11 cellular contexts compared by ENCODE assay signal in genomic region chr17:40558300-40558584, GRCh38. TPM values are rescaled to one million over a fixed set of nuclear protein-coding genes. Genes with fewer than 3 reads are reported as not detected.
A peak's percentile ranks its signal among the peaks of the same experiment; 100 is the strongest.
DNase-seq lines count a peak whose midpoint lies in the region; ATAC-seq and TF ChIP-seq lines count a peak whose summit lies in the region.
"Had no signal": no experiment of that assay in that cellular context is flagged by ENCODE, and none has a peak within 500 bp of the region (broad histone marks: within the 10 kb centered on the region; RNA-seq: fewer than 3 reads in every experiment).

No MANE protein-coding gene starts in this region.

- DNase-seq in activated CD4-positive, alpha-beta T cell treated with anti-CD3 and anti-CD28 coated beads, Interleukin-2, amount 10 ng/mL, durations not matched to agents 7 days and 5 days, result no peak
- no peak for DNase-seq in activated CD4-positive, alpha-beta T cell treated with anti-CD3 and anti-CD28 coated beads, Interleukin-2, amount 50 U/mL, for 4 hours
- DNase-seq in activated B cell treated with CpG ODN at 0.5 μM for 24 hours (no peak), memory B cell (ENCODE audit: low spot score in 2 of 2) (no peak), NCI-H446 treated with DMSO at 0.1 percent for 48 hours (lab: John Stamatoyannopoulos, UW) (no peak), retina (no peak)
- DNase-seq: PC-9 had no signal

- H3K4me1 ChIP-seq in subcutaneous abdominal adipose tissue (ENCODE audit: control insufficient read depth in 5 of 5, insufficient read depth in 5 of 5, low read length in 5 of 5), result peaks cover 21 to 95% (median 63%) of the 10 kb centered on the region in 5 donors

- peaks cover 97% of the 10 kb centered on the region for H3K36me3 Mint-ChIP-seq in activated CD4-positive, alpha-beta T cell treated with anti-CD3 and anti-CD28 coated beads, Interleukin-2, amount 10 ng/mL, durations not matched to agents 7 days and 5 days (ENCODE audit: low read depth)
- H3K36me3 Mint-ChIP-seq in activated B cell treated with CpG ODN at 0.5 μM for 24 hours (ENCODE audit: low read depth) (peaks cover 97% of the 10 kb centered on the region), memory B cell (peaks cover 29% of the 10 kb centered on the region)

- H3K4me3 Mint-ChIP-seq in activated CD4-positive, alpha-beta T cell treated with anti-CD3 and anti-CD28 coated beads, Interleukin-2, amount 10 ng/mL, durations not matched to agents 7 days and 5 days, result peak overlapping the region; percentile 29
- H3K4me3 Mint-ChIP-seq in activated B cell treated with CpG ODN at 0.5 μM for 24 hours (peak overlapping the region; percentile 89), memory B cell (no peak overlapping the region)

- peak overlapping the region in 3 of 5 donors; percentile 37 to 44 (median 44) for H3K9ac ChIP-seq in subcutaneous abdominal adipose tissue (ENCODE audit: low read length in 5 of 5)

- H3K27me3 Mint-ChIP-seq in activated CD4-positive, alpha-beta T cell treated with anti-CD3 and anti-CD28 coated beads, Interleukin-2, amount 10 ng/mL, durations not matched to agents 7 days and 5 days, result no peaks in the 10 kb centered on the region
- H3K27me3 Mint-ChIP-seq in activated B cell treated with CpG ODN at 0.5 μM for 24 hours, result no peaks in the 10 kb centered on the region
- H3K27me3 Mint-ChIP-seq in memory B cell, result no peaks in the 10 kb centered on the region

- peak overlapping the region; percentile 67 for H3K27ac ChIP-seq in subcutaneous abdominal adipose tissue (ENCODE audit: low read depth, low read length)
- H3K27ac ChIP-seq: neutrophil, PC-9 had no signal

- ATAC-seq in activated B cell treated with CpG ODN at 0.5 μM for 24 hours (ENCODE audit: low read depth), result no peak
- no peak for ATAC-seq in memory B cell (ENCODE audit: low read depth)
- ATAC-seq in HG02852 (IDR thresholded peaks at IDR 0.05; ENCODE audit: unreplicated experiment), result no peak

- no peak overlapping the region for H3K4me3 ChIP-seq in subcutaneous abdominal adipose tissue (ENCODE audit: low read depth in 1 of 5, low read length in 5 of 5)
- H3K4me3 ChIP-seq: PC-9 had no signal

- CTCF ChIA-PET in activated CD4-positive, alpha-beta T cell treated with anti-CD3 and anti-CD28 coated beads, Interleukin-2, amount 10 ng/mL, durations not matched to agents 7 days and 5 days (lab: Charles Lee), result interaction anchor here (0.6 to 14.8 kb wide), 4 partner anchors 16 to 195 kb away, joined by 3 to 317 read pairs (median 4); no protein-coding TSS in a partner anchor
- CTCF ChIA-PET in activated B cell treated with CpG ODN at 0.5 μM for 24 hours (lab: Charles Lee), result interaction anchor here (1.0 to 16.7 kb wide), 5 partner anchors 10 to 58 kb away, joined by 3 to 426 read pairs (median 25); no protein-coding TSS in a partner anchor

- peaks cover 93% of the 10 kb centered on the region for H3K4me1 Mint-ChIP-seq in activated CD4-positive, alpha-beta T cell treated with anti-CD3 and anti-CD28 coated beads, Interleukin-2, amount 10 ng/mL, durations not matched to agents 7 days and 5 days
- H3K4me1 Mint-ChIP-seq in activated B cell treated with CpG ODN at 0.5 μM for 24 hours (peaks cover 95% of the 10 kb centered on the region), memory B cell (peaks cover 52% of the 10 kb centered on the region)

- H3K27me3 ChIP-seq in subcutaneous abdominal adipose tissue (ENCODE audit: control insufficient read depth in 5 of 5, insufficient read depth in 4 of 5, low read length in 5 of 5), result no peaks in the 10 kb centered on the region

- H3K27ac Mint-ChIP-seq in activated CD4-positive, alpha-beta T cell treated with anti-CD3 and anti-CD28 coated beads, Interleukin-2, amount 10 ng/mL, durations not matched to agents 7 days and 5 days, result peak overlapping the region; percentile 80
- peak overlapping the region; percentile 99 for H3K27ac Mint-ChIP-seq in activated B cell treated with CpG ODN at 0.5 μM for 24 hours
- peak overlapping the region; percentile 52 for H3K27ac Mint-ChIP-seq in memory B cell

- H3K9me3 ChIP-seq in subcutaneous abdominal adipose tissue (ENCODE audit: control insufficient read depth in 5 of 5, low read length in 5 of 5), result no peaks in the 10 kb centered on the region
- H3K9me3 ChIP-seq: neutrophil had no signal

- no peaks in the 10 kb centered on the region for H3K36me3 ChIP-seq in subcutaneous abdominal adipose tissue (ENCODE audit: control insufficient read depth in 5 of 5, insufficient read depth in 5 of 5, low read length in 5 of 5)
- H3K36me3 ChIP-seq: neutrophil had no signal

- no peaks in the 10 kb centered on the region for H3K9me3 Mint-ChIP-seq in activated CD4-positive, alpha-beta T cell treated with anti-CD3 and anti-CD28 coated beads, Interleukin-2, amount 10 ng/mL, durations not matched to agents 7 days and 5 days
- H3K9me3 Mint-ChIP-seq in activated B cell treated with CpG ODN at 0.5 μM for 24 hours (no peaks in the 10 kb centered on the region), memory B cell (no peaks in the 10 kb centered on the region)

- POLR2A ChIA-PET in activated CD4-positive, alpha-beta T cell treated with anti-CD3 and anti-CD28 coated beads, Interleukin-2, amount 10 ng/mL, durations not matched to agents 7 days and 5 days (lab: Charles Lee), result interaction anchor here (0.6 kb wide), 1 partner anchor 26 kb away, joined by 3 read pairs; no protein-coding TSS in a partner anchor
- POLR2A ChIA-PET in activated B cell treated with CpG ODN at 0.5 μM for 24 hours (lab: Charles Lee), result interaction anchor here (0.9 to 40.7 kb wide), 9 partner anchors 2 to 1131 kb away, joined by 3 to 1885 read pairs (median 6); partner anchors contain the start of genes CCR7, EIF1, IGFBP4 and TOP2A

- intact Hi-C loops in activated B cell treated with CpG ODN at 0.5 μM for 24 hours (cut with micrococcal nuclease), result no loop called here

- TF ChIP-seq CTCF in activated B cell treated with CpG ODN at 0.5 μM for 24 hours (IDR thresholded peaks at IDR 0.05), result no peak

RNA-seq across cellular contexts. Expression of gene CCR7, which starts 7.0 kb away (rescaled TPM):
- total RNA-seq in activated CD4-positive, alpha-beta T cell treated with anti-CD3 and anti-CD28 coated beads, Interleukin-2, amount 10 ng/mL, durations not matched to agents 7 days and 5 days, result 100 to 1,000 TPM; 281 to 323 TPM
- 572 and 573 TPM in 2 replicates for total RNA-seq in activated B cell treated with CpG ODN at 0.5 μM for 24 hours
- total RNA-seq: PC-9 had no signal

RNA-seq across cellular contexts. Expression of gene TNS4, which starts 56.8 kb away (rescaled TPM):
- total RNA-seq in activated CD4-positive, alpha-beta T cell treated with anti-CD3 and anti-CD28 coated beads, Interleukin-2, amount 10 ng/mL, durations not matched to agents 7 days and 5 days, result 1 to 10 TPM; 3.5 to 3.7 TPM
- 0.18 TPM in 1 of 2 replicates, not detected in the other for total RNA-seq in activated B cell treated with CpG ODN at 0.5 μM for 24 hours
- total RNA-seq: A673 had no signal
